ENCODE assay signal across 23 cellular contexts in the genomic region with DNA sequence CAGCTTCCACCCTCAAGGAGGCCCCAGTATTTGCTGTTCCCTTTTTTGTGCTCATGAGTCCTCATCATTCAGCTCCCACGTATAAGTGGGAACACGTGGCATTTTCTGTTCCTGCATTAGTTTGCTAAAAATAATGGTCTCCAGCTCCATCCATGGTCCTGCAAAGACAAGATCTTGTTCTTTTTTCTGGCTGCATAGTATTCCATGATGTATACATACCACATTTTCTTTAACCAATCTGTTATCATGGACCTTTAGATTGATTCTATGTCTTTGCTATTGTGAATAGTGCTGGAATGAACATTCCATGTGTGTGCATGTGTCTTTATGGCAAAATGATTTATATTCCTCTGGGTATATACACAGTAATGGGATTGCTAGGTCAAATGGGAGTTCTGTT. TPM values are rescaled to one million over a fixed set of nuclear protein-coding genes. Genes with fewer than 3 reads are reported as not detected.
"Had no signal": no experiment of that assay in that cellular context is flagged by ENCODE, and none has a peak within 500 bp of the region (broad histone marks: within the 10 kb centered on the region; RNA-seq: fewer than 3 reads in every experiment).

No MANE protein-coding gene starts in this region.

- H3K4me2 ChIP-seq: smooth muscle cell had no signal

- H3K36me3 ChIP-seq: uterus had no signal

- H3K9me3 Mint-ChIP-seq: nephron had no signal

- H3K9me3 ChIP-seq: pancreas, tibial artery, upper lobe of left lung, uterus had no signal

- FAIRE-seq: endometrium, frontal cortex, pancreas had no signal

- H3K4me3 ChIP-seq: heart left ventricle, lung, pancreas, smooth muscle cell, tibial artery, upper lobe of left lung, uterus had no signal

- H3K27me3 ChIP-seq: heart left ventricle, pancreas, tibial artery, upper lobe of left lung, uterus had no signal

- H3K27ac ChIP-seq: heart left ventricle, pancreas, tibial artery, upper lobe of left lung, uterus had no signal

- H3K4me1 ChIP-seq: heart left ventricle, pancreas, tibial artery, upper lobe of left lung, uterus had no signal

- H3K4me1 Mint-ChIP-seq: naive B cell, nephron had no signal

- H3K27ac Mint-ChIP-seq: naive B cell, nephron, progenitor cell of endocrine pancreas had no signal

- H3K4me3 Mint-ChIP-seq: naive B cell, nephron had no signal

- H3K27me3 Mint-ChIP-seq: naive B cell, progenitor cell of endocrine pancreas had no signal

- DNase-seq: effector memory CD4-positive, alpha-beta T cell; heart left ventricle; hippocampal formation; left colon; left ventricle myocardium superior; mesendoderm; naive B cell; occipital lobe; pancreas; right cardiac atrium; stimulated activated CD4-positive, alpha-beta T cell treated with anti-CD3 and anti-CD28 coated beads, Interleukin-2, amount 100 ng/mL, for 48 hours; stimulated activated naive CD4-positive, alpha-beta T cell treated with Interleukin-2 at 50 U/mL for 16 hours; tibial artery; upper lobe of left lung; uterus had no signal

- ATAC-seq: esophagus mucosa, heart left ventricle, left colon, left ventricle myocardium superior, pancreas, right cardiac atrium had no signal

RNA-seq across cellular contexts. Expression of gene LRRD1, which starts 49.8 kb away (rescaled TPM):
- total RNA-seq: esophagus mucosa, kidney epithelial cell, left ventricle myocardium superior, pancreas had no signal
- polyA plus RNA-seq: heart left ventricle, right cardiac atrium, smooth muscle cell had no signal
